ENCODE assay signal across 17 cellular contexts in genomic region chr2:1716441-1716840, GRCh38. TPM values are rescaled to one million over a fixed set of nuclear protein-coding genes. Genes with fewer than 3 reads are reported as not detected.
A peak's percentile ranks its signal among the peaks of the same experiment; 100 is the strongest.
DNase-seq lines count a peak whose midpoint lies in the region; ATAC-seq, FAIRE-seq and TF ChIP-seq lines count a peak whose summit lies in the region.
"Had no signal": no experiment of that assay in that cellular context is flagged by ENCODE, and none has a peak within 500 bp of the region (broad histone marks: within the 10 kb centered on the region; RNA-seq: fewer than 3 reads in every experiment).

No MANE protein-coding gene starts in this region.

- H3K36me3 Mint-ChIP-seq in mesothelial cell of epicardium = no peaks in the 10 kb centered on the region

- no peak overlapping the region for H3K14ac ChIP-seq in H1 (ENCODE audit: insufficient read length)

- peaks cover 0 to 70% of the 10 kb centered on the region in 2 experiments for H3K79me2 ChIP-seq in H1 (ENCODE audit: control insufficient read depth in 1 of 2, insufficient read depth in 2 of 2, low read length in 2 of 2)

- no peak overlapping the region for H2BK20ac ChIP-seq in H1 (ENCODE audit: low read length)

- peaks cover 37% of the 10 kb centered on the region for H3K4me1 Mint-ChIP-seq in mesothelial cell of epicardium

- H3K9me3 ChIP-seq in H1 (ENCODE audit: insufficient read depth in 2 of 2, low read depth in 1 of 2, low read length in 1 of 2) = no peaks in the 10 kb centered on the region
- no peaks in the 10 kb centered on the region for H3K9me3 ChIP-seq in mesodermal cell (ENCODE audit: control insufficient read depth, low read length)
- no peaks in the 10 kb centered on the region for H3K9me3 ChIP-seq in stomach smooth muscle (ENCODE audit: control insufficient read depth in 2 of 2, low read length in 2 of 2)
- H3K9me3 ChIP-seq in colonic mucosa = no peaks in the 10 kb centered on the region
- H3K9me3 ChIP-seq: ovary had no signal

- no peak overlapping the region for H3K4ac ChIP-seq in H1 (replicated peaks; ENCODE audit: insufficient read length, low read depth, low read length)

- H3K23me2 ChIP-seq in H1 (ENCODE audit: low read depth, low read length) = peaks cover 11% of the 10 kb centered on the region; the same call in 1 of the 2 replicates

- H3K36me3 ChIP-seq in H1 (ENCODE audit: control insufficient read depth in 2 of 4, insufficient read depth in 4 of 4, low read length in 3 of 4) (no peaks in the 10 kb centered on the region), mesodermal cell (ENCODE audit: control insufficient read depth, insufficient read depth, low read length) (peaks cover 7% of the 10 kb centered on the region), stomach smooth muscle (ENCODE audit: control insufficient read depth in 2 of 2, insufficient read depth in 2 of 2, low read length in 2 of 2) (no peaks in the 10 kb centered on the region), colonic mucosa (no peaks in the 10 kb centered on the region)
- H3K36me3 ChIP-seq: ovary had no signal

- no peak overlapping the region for H2BK12ac ChIP-seq in H1 (ENCODE audit: low read depth, low read length)

- TF ChIP-seq POLR2A in H1 (IDR thresholded peaks at IDR 0.05; ENCODE audit: control extremely low read depth in 1 of 2, low read depth in 2 of 2, low read length in 2 of 2) = no peak

- no peak overlapping the region for H2BK120ac ChIP-seq in H1 (replicated peaks; ENCODE audit: low read depth, low read length)

- peak overlapping the region; percentile 84; the same call in 1 of the 2 replicates for H4K8ac ChIP-seq in H1 (ENCODE audit: extremely low read depth, insufficient read depth, low read length)

- 79% methylated on average over 8 of the region's 9 CpGs; no CpG with 5 or more reads in 1 of the 2 experiments for WGBS in H1 (ENCODE audit: extremely low coverage in 1 of 2, insufficient coverage in 1 of 2, insufficient read length in 1 of 2, insufficient replicate concordance in 2 of 2, low coverage in 1 of 2, low lambda C conversion rate in 2 of 2, missing lambda C conversion rate in 1 of 2), 2 experiments
- WGBS in mesodermal cell (ENCODE audit: insufficient coverage in 2 of 2), 2 experiments = 83 to 96% methylated on average over 6 of the region's 9 CpGs

- H2AFZ ChIP-seq in H1 (ENCODE audit: low read length) = no peak overlapping the region

- CTCF ChIA-PET in RWPE1 (lab: Yijun Ruan, JAX) (interaction anchor here (0.8 kb wide), 1 partner anchor 8 kb away, joined by 3 read pairs; no protein-coding TSS in a partner anchor), H1 (lab: Charles Lee; ENCODE audit: partially characterized antibody) (interaction anchor here (0.6 to 1.2 kb wide), 4 partner anchors 11 to 133 kb away, joined by 3 to 4 read pairs (median 4); no protein-coding TSS in a partner anchor)

- no peak overlapping the region for H3K4me3 ChIP-seq in H1 (ENCODE audit: extremely low read depth in 1 of 4, insufficient read depth in 2 of 4, low read depth in 3 of 4, low read length in 4 of 4)
- no peak overlapping the region for H3K4me3 ChIP-seq in mesodermal cell (ENCODE audit: extremely low read depth, insufficient read depth, low read length, poor library complexity, severe bottlenecking)
- H3K4me3 ChIP-seq in stomach smooth muscle (ENCODE audit: low read length in 2 of 2) = no peak overlapping the region
- H3K4me3 ChIP-seq in colonic mucosa = no peak overlapping the region
- H3K4me3 ChIP-seq: ovary had no signal

- intact Hi-C loops in colonic mucosa (cut with DNase I) = no loop called here

- peaks cover 0 to 24% (median 2%) of the 10 kb centered on the region in 4 experiments; a peak in 5 of 7 replicates for H3K4me1 ChIP-seq in H1 (replicated peaks in 1 of 4; ENCODE audit: control insufficient read depth in 3 of 4, insufficient read depth in 4 of 4, low read length in 3 of 4)
- H3K4me1 ChIP-seq in mesodermal cell (ENCODE audit: control insufficient read depth, insufficient read depth, low read length, poor library complexity, severe bottlenecking) = peaks cover 21% of the 10 kb centered on the region
- peaks cover 50% of the 10 kb centered on the region for H3K4me1 ChIP-seq in stomach smooth muscle (ENCODE audit: control insufficient read depth, insufficient read depth, low read length)
- H3K4me1 ChIP-seq in colonic mucosa = no peaks in the 10 kb centered on the region

- no peak overlapping the region for H3K27ac Mint-ChIP-seq in mesothelial cell of epicardium
- H3K27ac Mint-ChIP-seq: B cell; stimulated activated naive CD8-positive, alpha-beta T cell treated with anti-CD3 and anti-CD28 coated beads, Interleukin-15, Interleukin-2, amounts not matched to agents 100 ng/mL and 50 ng/mL, for 24 hours had no signal

- H3K27me3 Mint-ChIP-seq in mesothelial cell of epicardium (ENCODE audit: low read depth) = no peaks in the 10 kb centered on the region

- no peak overlapping the region for H4K5ac ChIP-seq in H1 (ENCODE audit: insufficient read length, low read depth, low read length)

- no peak overlapping the region for H2AK5ac ChIP-seq in H1 (ENCODE audit: low read depth, low read length)

- H3K79me1 ChIP-seq in H1 (ENCODE audit: low read depth, low read length) = peaks cover 32% of the 10 kb centered on the region

- H3K4me3 Mint-ChIP-seq in mesothelial cell of epicardium = no peak overlapping the region
- H3K4me3 Mint-ChIP-seq: B cell; stimulated activated naive CD8-positive, alpha-beta T cell treated with anti-CD3 and anti-CD28 coated beads, Interleukin-15, Interleukin-2, amounts not matched to agents 100 ng/mL and 50 ng/mL, for 24 hours had no signal

- no peak for DNase-seq in RWPE1 (ENCODE audit: low spot score)
- no peak for DNase-seq in H1 (ENCODE audit: low read depth in 1 of 2, low spot score in 2 of 2)
- no peak for DNase-seq in mesothelial cell of epicardium (ENCODE audit: low spot score in 2 of 2, unreplicated experiment in 2 of 2)
- DNase-seq in colonic mucosa = no peak
- DNase-seq in germinal center (ENCODE audit: low spot score) = no peak
- DNase-seq: activated CD4-positive, alpha-beta T cell treated with anti-CD3 and anti-CD28 coated beads for 1 hour; activated gamma-delta T cell treated with Interleukin-2 at 50 U/mL for 16 hours; DMS 273 treated with DMSO at 0.1 percent for 48 hours; KG1; NCI-H1105 treated with DMSO at 0.1 percent for 48 hours; ovary; SIG-M5 had no signal

- no peaks in the 10 kb centered on the region for H3K9me3 Mint-ChIP-seq in mesothelial cell of epicardium
- H3K9me3 Mint-ChIP-seq: stimulated activated naive CD8-positive, alpha-beta T cell treated with anti-CD3 and anti-CD28 coated beads, Interleukin-15, Interleukin-2, amounts not matched to agents 100 ng/mL and 50 ng/mL, for 24 hours had no signal

- H3K9ac ChIP-seq in H1 (replicated peaks in 1 of 4; ENCODE audit: extremely low read depth in 1 of 4, low read depth in 3 of 4, low read length in 3 of 4) = no peak overlapping the region
- H3K9ac ChIP-seq in stomach smooth muscle (ENCODE audit: low read length in 2 of 2) = peak overlapping the region in 1 of 2 donors; percentile 31
- H3K9ac ChIP-seq in colonic mucosa (ENCODE audit: low read depth in 2 of 2, low read length in 2 of 2) = no peak overlapping the region

- no peak for ATAC-seq in HG02973 (IDR thresholded peaks at IDR 0.05; ENCODE audit: unreplicated experiment)

- TF ChIP-seq RAD21 in H1 (IDR thresholded peaks at IDR 0.05 in 1 of 2, conservative IDR thresholded peaks at IDR 0.05 in 1 of 2; ENCODE audit: low read depth in 2 of 2, low read length in 2 of 2) = no peak

- H3K27ac ChIP-seq in RWPE1 = peak overlapping the region; percentile 79
- H3K27ac ChIP-seq in H1 (ENCODE audit: low read depth, low read length) = no peak overlapping the region
- H3K27ac ChIP-seq in mesodermal cell (ENCODE audit: low read depth, low read length, severe bottlenecking) = peak overlapping the region; percentile 70
- H3K27ac ChIP-seq in stomach smooth muscle (ENCODE audit: low read length) = peak overlapping the region; percentile 53
- H3K27ac ChIP-seq in colonic mucosa = no peak overlapping the region
- H3K27ac ChIP-seq: ovary had no signal

- peaks cover 8 to 30% of the 10 kb centered on the region in 2 experiments for H4K20me1 ChIP-seq in H1 (replicated peaks in 1 of 2; ENCODE audit: control insufficient read depth in 1 of 2, insufficient read depth in 2 of 2, low read length in 2 of 2)

- H3K27me3 ChIP-seq in H1 (replicated peaks in 1 of 4; ENCODE audit: control insufficient read depth in 3 of 4, extremely low read depth in 1 of 4, insufficient read depth in 3 of 4, low read length in 3 of 4) = no peaks in the 10 kb centered on the region
- no peaks in the 10 kb centered on the region for H3K27me3 ChIP-seq in stomach smooth muscle (ENCODE audit: control insufficient read depth in 1 of 2, insufficient read depth in 2 of 2, low read length in 2 of 2)
- H3K27me3 ChIP-seq in colonic mucosa = no peaks in the 10 kb centered on the region
- H3K27me3 ChIP-seq: ovary had no signal

- no peak overlapping the region for H3K56ac ChIP-seq in H1 (replicated peaks; ENCODE audit: insufficient read length, low read depth, low read length)

- H2BK5ac ChIP-seq in H1 (ENCODE audit: low read depth, low read length) = no peak overlapping the region

- H4K91ac ChIP-seq in H1 (replicated peaks; ENCODE audit: insufficient read length, low read length) = no peak overlapping the region

- H3K18ac ChIP-seq in H1 (ENCODE audit: extremely low read depth, low read length) = no peak overlapping the region

- POLR2A ChIA-PET in RWPE1 (lab: Yijun Ruan, JAX; ENCODE audit: low non-redundant PET) = no interaction called here
- POLR2A ChIA-PET in H1 (lab: Charles Lee; ENCODE audit: partially characterized antibody) = interaction anchor here (1.0 to 3.9 kb wide), 4 partner anchors 8 to 14 kb away, joined by 3 to 10 read pairs (median 5); no protein-coding TSS in a partner anchor

- H3K23ac ChIP-seq in H1 (ENCODE audit: insufficient read length) = no peak overlapping the region

- H3K4me2 ChIP-seq in H1 (ENCODE audit: insufficient read depth in 1 of 2, low read depth in 2 of 2, low read length in 2 of 2) = no peak overlapping the region

- no peak for TF ChIP-seq CTCF in RWPE1 (conservative IDR thresholded peaks at IDR 0.05; ENCODE audit: low read depth)
- TF ChIP-seq CTCF in H1 (IDR thresholded peaks at IDR 0.05; ENCODE audit: control extremely low read depth in 1 of 3, insufficient read depth in 1 of 3, low read depth in 1 of 3, low read length in 3 of 3) = no peak
- TF ChIP-seq CTCF in mesothelial cell of epicardium (IDR thresholded peaks at IDR 0.05; ENCODE audit: unreplicated experiment) = no peak
- no peak for TF ChIP-seq CTCF in colonic mucosa (IDR thresholded peaks at IDR 0.05)

- H2BK15ac ChIP-seq in H1 (ENCODE audit: low read length) = no peak overlapping the region

- FAIRE-seq in H1 (lab: Jason Lieb, UNC) = no peak

- no peak for TF ChIP-seq EP300 in H1 (IDR thresholded peaks at IDR 0.05; ENCODE audit: borderline replicate concordance in 1 of 2, low read depth in 2 of 2, low read length in 2 of 2)

RNA-seq across cellular contexts. Expression of gene PXDN, which starts 27.9 kb away (rescaled TPM):
- 131 and 141 TPM in 2 replicates for total RNA-seq in H1 (2021; fragmentation: NEBNext Ultra II Directional; extraction: Animal tissue kit (Norgen Biotek cat#: 25700))
- 104 and 204 TPM in 2 replicates for polyA plus RNA-seq in H1 (2011; rRNA removed)
- 80.0 TPM for polyA plus RNA-seq in H1 (2011; cell fraction: cytosol; rRNA removed)
- 206 TPM for polyA plus RNA-seq in H1 (2011; cell fraction: nucleus; rRNA removed)
- polyA plus RNA-seq in H1 (2012, experiment 1 of 2) = 74.0 to 91.4 TPM (median 80.3 TPM) in 4 replicates
- polyA plus RNA-seq in H1 (2012, experiment 2 of 2) = 31.1 TPM
- 208 TPM for polyA plus RNA-seq in H1 (2013, experiment 1 of 2)
- polyA plus RNA-seq in H1 (2013, experiment 2 of 2) = 187 TPM
- 68.1 and 71.5 TPM in 2 replicates for polyA minus RNA-seq in H1 (2011; rRNA and poly(A)+ RNA removed)
- 54.3 TPM for polyA minus RNA-seq in H1 (2011; cell fraction: cytosol; rRNA and poly(A)+ RNA removed)
- polyA minus RNA-seq in H1 (2011; cell fraction: nucleus; rRNA and poly(A)+ RNA removed) = 58.5 TPM
- 297 TPM for polyA plus RNA-seq in mesodermal cell (2013, experiment 1 of 2)
- polyA plus RNA-seq in mesodermal cell (2013, experiment 2 of 2) = 256 TPM
- total RNA-seq in mesothelial cell of epicardium (274 to 292 TPM (median 277 TPM) in 3 replicates), colonic mucosa (10 to 100 TPM in 1 of 2 donors, 1 to 10 TPM in 1; 9.5 to 20.0 TPM)

Comparison
In these comparisons a context has a peak if more than half of its experiments do, and no peak if none do; other contexts are left out.
1. H3K27ac ChIP-seq: peak in RWPE1 (single experiment), mesodermal cell (single experiment) and stomach smooth muscle (single experiment); none in H1 (single experiment) and colonic mucosa (single experiment).